Comparison of ENCODE assay signal across 16 cellular contexts in genomic region chr7:21757537-21758282, GRCh38.
DNase-seq lines count a peak whose midpoint lies in the region; ATAC-seq, FAIRE-seq and TF ChIP-seq lines count a peak whose summit lies in the region.
"Had no signal": no experiment of that assay in that cellular context is flagged by ENCODE, and none has a peak within 500 bp of the region (broad histone marks: within the 10 kb centered on the region; RNA-seq: fewer than 3 reads in every experiment).

No MANE protein-coding gene starts in this region.

- H3K9ac ChIP-seq in parathyroid adenoma, result no peak overlapping the region
- H3K9ac ChIP-seq: BLaER1 treated with 17β-estradiol and CSF1 and Interleukin-3, amounts not matched to agents 10 nM and 100 nM had no signal

- H3K27ac ChIP-seq in cardiac muscle cell (peak overlapping the region; percentile 70), left lung (no peak overlapping the region), parathyroid adenoma (peak overlapping the region; percentile 34)
- H3K27ac ChIP-seq: BLaER1 treated with 17β-estradiol and CSF1 and Interleukin-3, amounts not matched to agents 10 nM and 100 nM; HL-60 had no signal

- no peak for FAIRE-seq in GM19239 (lab: Jason Lieb, UNC)
- FAIRE-seq: G401.6, GM12891 had no signal

- no peaks in the 10 kb centered on the region for H3K36me3 ChIP-seq in cardiac muscle cell
- no peaks in the 10 kb centered on the region for H3K36me3 ChIP-seq in left lung
- peaks cover 8% of the 10 kb centered on the region for H3K36me3 ChIP-seq in parathyroid adenoma (ENCODE audit: control insufficient read depth, insufficient read depth, low read length)
- H3K36me3 ChIP-seq: BLaER1 treated with 17β-estradiol and CSF1 and Interleukin-3, amounts not matched to agents 10 nM and 100 nM had no signal

- no peaks in the 10 kb centered on the region for H3K9me3 ChIP-seq in cardiac muscle cell (ENCODE audit: low read depth)
- no peaks in the 10 kb centered on the region for H3K9me3 ChIP-seq in left lung
- H3K9me3 ChIP-seq in parathyroid adenoma (ENCODE audit: control insufficient read depth, low read length), result no peaks in the 10 kb centered on the region
- H3K9me3 ChIP-seq: BLaER1 treated with 17β-estradiol and CSF1 and Interleukin-3, amounts not matched to agents 10 nM and 100 nM had no signal

- H3K79me2 ChIP-seq in parathyroid adenoma, result peaks cover 5% of the 10 kb centered on the region

- no peak overlapping the region for H2AFZ ChIP-seq in parathyroid adenoma

- TF ChIP-seq CTCF in cardiac muscle cell (IDR thresholded peaks at IDR 0.05; ENCODE audit: low read depth, low read length) (no peak), left lung (IDR thresholded peaks at IDR 0.05) (no peak), parathyroid adenoma (IDR thresholded peaks at IDR 0.05) (no peak)

- H3K27me3 ChIP-seq in cardiac muscle cell (no peaks in the 10 kb centered on the region), left lung (no peaks in the 10 kb centered on the region), parathyroid adenoma (ENCODE audit: control insufficient read depth, insufficient read depth, low read length) (no peaks in the 10 kb centered on the region)
- H3K27me3 ChIP-seq: BLaER1 treated with 17β-estradiol and CSF1 and Interleukin-3, amounts not matched to agents 10 nM and 100 nM had no signal

- H3K4me2 ChIP-seq in parathyroid adenoma (ENCODE audit: low read length), result peak overlapping the region; percentile 13
- H3K4me2 ChIP-seq: BLaER1 treated with 17β-estradiol and CSF1 and Interleukin-3, amounts not matched to agents 10 nM and 100 nM had no signal

- no peak overlapping the region for H3K4me3 ChIP-seq in cardiac muscle cell
- H3K4me3 ChIP-seq in left lung, result no peak overlapping the region
- no peak overlapping the region for H3K4me3 ChIP-seq in parathyroid adenoma (ENCODE audit: low read depth, low read length)
- H3K4me3 ChIP-seq: BLaER1 treated with 17β-estradiol and CSF1 and Interleukin-3, amounts not matched to agents 10 nM and 100 nM had no signal

- ATAC-seq in left lung, result peak; percentile 88
- no peak for ATAC-seq in left colon
- ATAC-seq: HCT116 had no signal

- intact Hi-C loops in cardiac septum (cut with DNase I) (no loop called here), left lung (cut with DNase I) (no loop called here), left colon (cut with DNase I, micrococcal nuclease) (no loop called here)

- DNase-seq in cardiac muscle cell (ENCODE audit: low read depth in 1 of 2, low spot score in 1 of 2), result peak in 1 of 2 donors; percentile 53
- no peak for DNase-seq in cardiac septum (ENCODE audit: low spot score)
- no peak for DNase-seq in left lung
- no peak for DNase-seq in left colon
- no peak for DNase-seq in cerebellar cortex (ENCODE audit: low spot score)
- no peak for DNase-seq in GM19239 (ENCODE audit: insufficient read length, low spot score)
- DNase-seq: ACHN; CD4-positive, CD25-positive, alpha-beta regulatory T cell; DMS79; EL had no signal

- H3K4me1 ChIP-seq in cardiac muscle cell (ENCODE audit: low read depth), result peaks cover 26% of the 10 kb centered on the region
- no peaks in the 10 kb centered on the region for H3K4me1 ChIP-seq in left lung
- H3K4me1 ChIP-seq in parathyroid adenoma, result peaks cover 14% of the 10 kb centered on the region
- H3K4me1 ChIP-seq: BLaER1 treated with 17β-estradiol and CSF1 and Interleukin-3, amounts not matched to agents 10 nM and 100 nM had no signal

Comparison
In these comparisons a context has a peak if more than half of its experiments do, and no peak if none do; other contexts are left out.
1. H3K27ac ChIP-seq: peak in cardiac muscle cell (single experiment) and parathyroid adenoma (single experiment); none in left lung (0 of 2).